ENCODE assay signal across 14 cellular contexts in the genomic region with DNA sequence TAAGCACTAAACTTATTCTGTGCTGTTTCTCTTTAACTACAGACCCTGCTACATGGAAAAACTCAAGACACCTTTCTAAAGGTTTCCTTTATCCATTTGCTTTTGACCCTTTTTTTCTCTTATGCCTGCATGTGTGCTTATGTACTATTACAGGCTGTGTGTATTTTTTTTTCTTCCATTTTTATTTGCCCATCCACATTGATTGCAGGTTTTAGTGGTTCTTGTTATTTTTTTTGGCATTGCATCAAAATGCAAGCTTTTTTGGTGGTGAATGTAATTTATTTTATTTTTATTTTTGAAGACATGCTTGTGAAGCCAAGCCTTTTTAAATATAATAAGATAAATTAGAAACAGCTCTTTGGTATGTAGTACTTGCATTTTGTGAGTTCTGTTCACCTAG. TPM values are rescaled to one million over a fixed set of nuclear protein-coding genes. Genes with fewer than 3 reads are reported as not detected.
DNase-seq lines count a peak whose midpoint lies in the region; ATAC-seq and TF ChIP-seq lines count a peak whose summit lies in the region.
"Had no signal": no experiment of that assay in that cellular context is flagged by ENCODE, and none has a peak within 500 bp of the region (broad histone marks: within the 10 kb centered on the region; RNA-seq: fewer than 3 reads in every experiment).

No MANE protein-coding gene starts in this region.

- peaks cover 6% of the 10 kb centered on the region for H3K4me1 Mint-ChIP-seq in activated T-cell treated with anti-CD3 and anti-CD28 coated beads, Interleukin-2, amount 50 U/mL, for 72 hours (ENCODE audit: low read depth)
- peaks cover 16% of the 10 kb centered on the region for H3K4me1 Mint-ChIP-seq in activated T-cell treated with anti-CD3 and anti-CD28 coated beads, Interleukin-2, amount 50 U/mL, for 24 hours (ENCODE audit: low read depth)
- H3K4me1 Mint-ChIP-seq in mesothelial cell of epicardium: peaks cover 8% of the 10 kb centered on the region
- peaks cover 2% of the 10 kb centered on the region for H3K4me1 Mint-ChIP-seq in progenitor cell of endocrine pancreas (ENCODE audit: low read depth)

- H3K9me3 Mint-ChIP-seq in activated T-cell treated with anti-CD3 and anti-CD28 coated beads, Interleukin-2, amount 50 U/mL, for 72 hours: no peaks in the 10 kb centered on the region
- H3K9me3 Mint-ChIP-seq in activated T-cell treated with anti-CD3 and anti-CD28 coated beads, Interleukin-2, amount 50 U/mL, for 24 hours: no peaks in the 10 kb centered on the region
- H3K9me3 Mint-ChIP-seq in mesothelial cell of epicardium (no peaks in the 10 kb centered on the region), progenitor cell of endocrine pancreas (ENCODE audit: low read depth) (no peaks in the 10 kb centered on the region)
- H3K9me3 Mint-ChIP-seq: CD4-positive, alpha-beta memory T cell had no signal

- H3K27me3 Mint-ChIP-seq in activated T-cell treated with anti-CD3 and anti-CD28 coated beads, Interleukin-2, amount 50 U/mL, for 72 hours (ENCODE audit: low read depth): no peaks in the 10 kb centered on the region
- no peaks in the 10 kb centered on the region for H3K27me3 Mint-ChIP-seq in activated T-cell treated with anti-CD3 and anti-CD28 coated beads, Interleukin-2, amount 50 U/mL, for 24 hours
- H3K27me3 Mint-ChIP-seq in mesothelial cell of epicardium (ENCODE audit: low read depth) (no peaks in the 10 kb centered on the region), progenitor cell of endocrine pancreas (no peaks in the 10 kb centered on the region)
- H3K27me3 Mint-ChIP-seq: CD4-positive, alpha-beta memory T cell had no signal

- H3K4me3 Mint-ChIP-seq in activated T-cell treated with anti-CD3 and anti-CD28 coated beads, Interleukin-2, amount 50 U/mL, for 72 hours: no peak overlapping the region
- H3K4me3 Mint-ChIP-seq in activated T-cell treated with anti-CD3 and anti-CD28 coated beads, Interleukin-2, amount 50 U/mL, for 24 hours: no peak overlapping the region
- H3K4me3 Mint-ChIP-seq in mesothelial cell of epicardium: no peak overlapping the region
- no peak overlapping the region for H3K4me3 Mint-ChIP-seq in progenitor cell of endocrine pancreas (ENCODE audit: low read depth)
- H3K4me3 Mint-ChIP-seq: CD4-positive, alpha-beta memory T cell had no signal

- ATAC-seq in activated T-cell treated with anti-CD3 and anti-CD28 coated beads, Interleukin-2, amount 50 U/mL, for 72 hours (replicated peaks in 1 of 2): no peak

- TF ChIP-seq CTCF in mesothelial cell of epicardium (IDR thresholded peaks at IDR 0.05; ENCODE audit: unreplicated experiment): no peak
- no peak for TF ChIP-seq CTCF in progenitor cell of endocrine pancreas (IDR thresholded peaks at IDR 0.05; ENCODE audit: unreplicated experiment)

- DNase-seq in activated T-cell treated with anti-CD3 and anti-CD28 coated beads, Interleukin-2, amount 50 U/mL, for 72 hours: no peak
- no peak for DNase-seq in activated T-cell treated with anti-CD3 and anti-CD28 coated beads, Interleukin-2, amount 50 U/mL, for 24 hours
- DNase-seq in mesothelial cell of epicardium (ENCODE audit: low spot score in 2 of 2, unreplicated experiment in 2 of 2) (no peak), progenitor cell of endocrine pancreas (ENCODE audit: low spot score, unreplicated experiment) (no peak), HK-2 (ENCODE audit: unreplicated experiment) (no peak)
- DNase-seq in activated CD4-positive, alpha-beta T cell treated with anti-CD3 and anti-CD28 coated beads for 48 hours: no peak
- DNase-seq: C1 segment of cervical spinal cord; Calu3; CD4-positive, alpha-beta memory T cell; COR-L47; DMS53; DMS79 treated with DMSO at 0.1 percent for 48 hours; GF-D8; GOT3 had no signal

- no peaks in the 10 kb centered on the region for H3K36me3 Mint-ChIP-seq in activated T-cell treated with anti-CD3 and anti-CD28 coated beads, Interleukin-2, amount 50 U/mL, for 72 hours (ENCODE audit: insufficient read depth in 2 of 2)
- peaks cover 68% of the 10 kb centered on the region for H3K36me3 Mint-ChIP-seq in activated T-cell treated with anti-CD3 and anti-CD28 coated beads, Interleukin-2, amount 50 U/mL, for 24 hours (ENCODE audit: low read depth)
- H3K36me3 Mint-ChIP-seq in mesothelial cell of epicardium (peaks cover 15% of the 10 kb centered on the region), progenitor cell of endocrine pancreas (ENCODE audit: insufficient read depth) (peaks cover 19% of the 10 kb centered on the region)

- H3K27ac Mint-ChIP-seq in activated T-cell treated with anti-CD3 and anti-CD28 coated beads, Interleukin-2, amount 50 U/mL, for 72 hours: peak overlapping the region; percentile 54
- H3K27ac Mint-ChIP-seq in activated T-cell treated with anti-CD3 and anti-CD28 coated beads, Interleukin-2, amount 50 U/mL, for 24 hours: no peak overlapping the region
- H3K27ac Mint-ChIP-seq in mesothelial cell of epicardium (peak overlapping the region; percentile 13), progenitor cell of endocrine pancreas (peak overlapping the region; percentile 56)

RNA-seq across cellular contexts. Expression of a gene that starts 26.7 kb away (rescaled TPM):
- 10 to 100 TPM; 60.0 to 60.3 TPM for total RNA-seq in activated T-cell treated with anti-CD3 and anti-CD28 coated beads, Interleukin-2, amount 50 U/mL, for 72 hours
- total RNA-seq in mesothelial cell of epicardium: 84.7 to 88.9 TPM (median 86.9 TPM) in 3 replicates
- 150 and 151 TPM in 2 replicates for total RNA-seq in progenitor cell of endocrine pancreas

RNA-seq across cellular contexts. Expression of a gene that starts 49.9 kb away (rescaled TPM):
- total RNA-seq in activated T-cell treated with anti-CD3 and anti-CD28 coated beads, Interleukin-2, amount 50 U/mL, for 72 hours: 10 to 100 TPM; 14.5 to 25.4 TPM
- total RNA-seq in mesothelial cell of epicardium (21.6 to 24.0 TPM (median 21.7 TPM) in 3 replicates), progenitor cell of endocrine pancreas (40.5 and 48.3 TPM in 2 replicates)
